Comparison of ENCODE assay signal across 1 cellular context in genomic region chr11:2301631-2302272, GRCh38.
TF ChIP-seq lines count a peak whose summit lies in the region.

TSS of gene C11orf21 (minus strand) at chr11:2301918. CDS start at chr11:2301808, 110 bp downstream.
TSS of gene TSPAN32 (plus strand) at chr11:2302013. CDS start at chr11:2302150, 137 bp downstream.

TF ChIP-seq in HepG2, 621 proteins besides CTCF, POLR2A, EP300 and RAD21:
- TF ChIP-seq IRF1 (CRISPR knock-in tag; IDR thresholded peaks at IDR 0.05; ENCODE audit: low read depth) (no peak), MIXL1 (CRISPR knock-in tag; IDR thresholded peaks at IDR 0.05) (no peak), GABPA (IDR thresholded peaks at IDR 0.05; ENCODE audit: low read depth, low read length) (peak; percentile 45), GABPA (CRISPR knock-in tag; IDR thresholded peaks at IDR 0.05; ENCODE audit: low read depth) (0 out of 2 replicates have a peak, but pooled peaks have one; percentile 28), PATZ1 (CRISPR knock-in tag; IDR thresholded peaks at IDR 0.05) (peak; percentile 63), FOXA1 (IDR thresholded peaks at IDR 0.05) (no peak), FOXA1 (CRISPR knock-in tag; IDR thresholded peaks at IDR 0.05) (peak; percentile 13; the same call in 1 of the 2 replicates), GABPB1 (CRISPR knock-in tag; IDR thresholded peaks at IDR 0.05) (peak; percentile 41; the same call in 1 of the 2 replicates), KLF13 (CRISPR knock-in tag; IDR thresholded peaks at IDR 0.05) (no peak), ZBTB49 (CRISPR knock-in tag; IDR thresholded peaks at IDR 0.05; ENCODE audit: borderline replicate concordance) (no peak), ETV5 (CRISPR knock-in tag; IDR thresholded peaks at IDR 0.05; ENCODE audit: borderline replicate concordance) (0 out of 2 replicates have a peak, but pooled peaks have one; percentile 26), ATF5 (CRISPR knock-in tag; IDR thresholded peaks at IDR 0.05; ENCODE audit: low read depth) (no peak), TFAP4 (IDR thresholded peaks at IDR 0.05; ENCODE audit: borderline replicate concordance, low read depth) (peak; percentile 49; the same call in 1 of the 2 replicates), POLR2AphosphoS2 (IDR thresholded peaks at IDR 0.05; ENCODE audit: low read depth, low read length) (no peak), LBX2 (CRISPR knock-in tag; IDR thresholded peaks at IDR 0.05; ENCODE audit: borderline replicate concordance) (no peak), SAFB2 (CRISPR knock-in tag; IDR thresholded peaks at IDR 0.05; ENCODE audit: borderline replicate concordance, low read depth) (no peak), KDM1A (CRISPR knock-in tag; IDR thresholded peaks at IDR 0.05) (no peak), ZNF362 (CRISPR knock-in tag; IDR thresholded peaks at IDR 0.05; ENCODE audit: borderline replicate concordance) (no peak)
